ENCODE assay signal across 2 cellular contexts in the genomic region with DNA sequence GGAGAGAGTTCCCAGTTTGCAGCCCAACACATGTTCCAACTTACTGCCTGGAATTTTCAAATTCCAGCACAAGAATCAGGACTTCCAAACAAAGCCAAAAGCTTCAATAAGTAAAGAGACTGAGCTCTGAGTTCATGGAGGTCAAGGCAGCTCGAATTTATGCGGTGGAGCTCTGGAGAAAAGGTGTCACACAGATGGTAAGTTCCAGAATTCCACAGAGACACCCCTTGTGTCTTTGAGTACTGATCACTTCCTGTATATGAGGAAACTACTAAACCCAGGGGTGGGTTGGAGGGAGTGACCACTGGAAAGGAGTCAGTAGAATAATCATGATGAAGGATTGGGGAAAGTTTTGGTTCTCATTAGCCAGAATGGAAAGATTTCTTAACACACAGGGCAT.
TF ChIP-seq lines count a peak whose summit lies in the region.

No MANE protein-coding gene starts in this region.

TF ChIP-seq in HCT116, 20 proteins besides CTCF, POLR2A, EP300 and RAD21:
- TF ChIP-seq, protein P1, sequence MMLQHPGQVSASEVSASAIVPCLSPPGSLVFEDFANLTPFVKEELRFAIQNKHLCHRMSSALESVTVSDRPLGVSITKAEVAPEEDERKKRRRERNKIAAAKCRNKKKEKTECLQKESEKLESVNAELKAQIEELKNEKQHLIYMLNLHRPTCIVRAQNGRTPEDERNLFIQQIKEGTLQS (IDR thresholded peaks at IDR 0.05): no peak
- no peak for TF ChIP-seq SRF (IDR thresholded peaks at IDR 0.05; ENCODE audit: low read depth)
- TF ChIP-seq TCF7L2 (IDR thresholded peaks at IDR 0.05; ENCODE audit: borderline replicate concordance, extremely low read depth, insufficient read depth, insufficient read length): no peak
- no peak for TF ChIP-seq CEBPB (IDR thresholded peaks at IDR 0.05; ENCODE audit: low read depth)
- no peak for TF ChIP-seq POLR2AphosphoS5 (IDR thresholded peaks at IDR 0.05; ENCODE audit: low read depth, low read length)
- no peak for TF ChIP-seq FOSL1 (IDR thresholded peaks at IDR 0.05; ENCODE audit: low read depth)
- no peak for TF ChIP-seq SIN3A (IDR thresholded peaks at IDR 0.05; ENCODE audit: low read depth)
- TF ChIP-seq SP1 (IDR thresholded peaks at IDR 0.05; ENCODE audit: low read depth): no peak
- no peak for TF ChIP-seq ELF1 (IDR thresholded peaks at IDR 0.05; ENCODE audit: borderline replicate concordance, low read depth)
- TF ChIP-seq, protein P2, sequence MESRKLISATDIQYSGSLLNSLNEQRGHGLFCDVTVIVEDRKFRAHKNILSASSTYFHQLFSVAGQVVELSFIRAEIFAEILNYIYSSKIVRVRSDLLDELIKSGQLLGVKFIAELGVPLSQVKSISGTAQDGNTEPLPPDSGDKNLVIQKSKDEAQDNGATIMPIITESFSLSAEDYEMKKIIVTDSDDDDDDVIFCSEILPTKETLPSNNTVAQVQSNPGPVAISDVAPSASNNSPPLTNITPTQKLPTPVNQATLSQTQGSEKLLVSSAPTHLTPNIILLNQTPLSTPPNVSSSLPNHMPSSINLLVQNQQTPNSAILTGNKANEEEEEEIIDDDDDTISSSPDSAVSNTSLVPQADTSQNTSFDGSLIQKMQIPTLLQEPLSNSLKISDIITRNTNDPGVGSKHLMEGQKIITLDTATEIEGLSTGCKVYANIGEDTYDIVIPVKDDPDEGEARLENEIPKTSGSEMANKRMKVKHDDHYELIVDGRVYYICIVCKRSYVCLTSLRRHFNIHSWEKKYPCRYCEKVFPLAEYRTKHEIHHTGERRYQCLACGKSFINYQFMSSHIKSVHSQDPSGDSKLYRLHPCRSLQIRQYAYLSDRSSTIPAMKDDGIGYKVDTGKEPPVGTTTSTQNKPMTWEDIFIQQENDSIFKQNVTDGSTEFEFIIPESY (IDR thresholded peaks at IDR 0.05; ENCODE audit: extremely low read depth, insufficient replicate concordance, low read length): no peak
- no peak for TF ChIP-seq YY1 (IDR thresholded peaks at IDR 0.05; ENCODE audit: extremely low read depth, insufficient replicate concordance, low read depth, low read length)
- no peak for TF ChIP-seq EZH2 (IDR thresholded peaks at IDR 0.05)
- no peak for TF ChIP-seq ZFX (IDR thresholded peaks at IDR 0.05)
- no peak for TF ChIP-seq EZH2phosphoT487 (IDR thresholded peaks at IDR 0.05; ENCODE audit: borderline replicate concordance)

TF ChIP-seq in endothelial cell of umbilical vein, 7 proteins besides CTCF, POLR2A, EP300 and RAD21:
- no peak for TF ChIP-seq MYC (IDR thresholded peaks at IDR 0.05; ENCODE audit: low read depth, low read length)
- TF ChIP-seq FOS (IDR thresholded peaks at IDR 0.05; ENCODE audit: borderline replicate concordance, insufficient read depth, low read length): no peak
- TF ChIP-seq, protein P3, sequence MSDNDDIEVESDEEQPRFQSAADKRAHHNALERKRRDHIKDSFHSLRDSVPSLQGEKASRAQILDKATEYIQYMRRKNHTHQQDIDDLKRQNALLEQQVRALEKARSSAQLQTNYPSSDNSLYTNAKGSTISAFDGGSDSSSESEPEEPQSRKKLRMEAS (IDR thresholded peaks at IDR 0.05; ENCODE audit: insufficient read depth, insufficient read length): no peak
- no peak for TF ChIP-seq JUN (IDR thresholded peaks at IDR 0.05; ENCODE audit: borderline replicate concordance, insufficient read depth, insufficient read length, low read depth)
- TF ChIP-seq POLR2AphosphoS5 (IDR thresholded peaks at IDR 0.05; ENCODE audit: insufficient read depth, low read depth, low read length): no peak
- no peak for TF ChIP-seq GATA2 (IDR thresholded peaks at IDR 0.05; ENCODE audit: insufficient read depth, insufficient read length, low read depth, low read length)
- TF ChIP-seq EZH2 (IDR thresholded peaks at IDR 0.05; ENCODE audit: borderline replicate concordance, low read depth, low read length, severe bottlenecking): no peak
